1 cellular context compared by ENCODE assay signal in the genomic region with DNA sequence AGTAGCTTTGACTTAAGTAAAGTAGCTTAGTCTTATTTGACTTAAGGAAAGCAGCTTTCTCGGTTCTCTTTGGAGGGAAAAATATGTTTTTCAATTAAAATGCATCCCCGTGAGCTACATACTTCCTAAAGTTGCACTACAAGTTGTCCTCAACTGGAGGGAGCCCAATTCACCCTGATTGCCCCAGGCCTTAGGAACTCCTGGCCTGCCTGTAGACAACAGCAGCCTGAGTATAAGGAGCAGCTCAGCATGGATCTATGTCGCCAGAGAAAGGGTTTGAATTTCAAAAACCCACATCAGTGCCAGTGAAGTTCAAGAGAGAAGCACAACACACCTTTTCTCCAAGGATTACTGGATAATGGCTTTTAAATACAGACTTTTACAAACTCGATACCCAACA.
TF ChIP-seq lines count a peak whose summit lies in the region.

No MANE protein-coding gene starts in this region.

TF ChIP-seq in IMR-90, 13 proteins besides CTCF, POLR2A, EP300 and RAD21 (continued from another document):
- TF ChIP-seq MAFK (IDR thresholded peaks at IDR 0.05; ENCODE audit: low read depth, low read length), result no peak
- no peak for TF ChIP-seq RFX5 (IDR thresholded peaks at IDR 0.05; ENCODE audit: low read depth, low read length)
- no peak for TF ChIP-seq CHD1 (IDR thresholded peaks at IDR 0.05; ENCODE audit: low read depth, low read length)
